24 cellular contexts compared by ENCODE assay signal in genomic region chr20:58018590-58018989, GRCh38.
DNase-seq lines count a peak whose midpoint lies in the region; ATAC-seq, FAIRE-seq and TF ChIP-seq lines count a peak whose summit lies in the region.
"Had no signal": no experiment of that assay in that cellular context is flagged by ENCODE, and none has a peak within 500 bp of the region (broad histone marks: within the 10 kb centered on the region; RNA-seq: fewer than 3 reads in every experiment).

No MANE protein-coding gene starts in this region.

- no peak overlapping the region for H3K4me3 ChIP-seq in SK-N-SH (ENCODE audit: low read depth in 2 of 2, low read length in 1 of 2)
- H3K4me3 ChIP-seq in sigmoid colon: no peak overlapping the region
- H3K4me3 ChIP-seq: right atrium auricular region had no signal

- no peaks in the 10 kb centered on the region for H4K20me1 ChIP-seq in SK-N-SH (ENCODE audit: insufficient read depth)

- H3K4me2 ChIP-seq in SK-N-SH: 0 out of 2 replicates have a peak overlapping the region, but pooled peaks have one; percentile 64

- DNase-seq in SK-N-SH (no peak), chondrocyte (ENCODE audit: low spot score) (no peak), sigmoid colon (no peak), urothelium cell line (ENCODE audit: low spot score) (no peak), natural killer cell (no peak), progenitor cell of endocrine pancreas (ENCODE audit: low spot score, unreplicated experiment) (no peak)
- DNase-seq: 8988T; activated CD4-positive, alpha-beta T cell treated with anti-CD3 and anti-CD28 coated beads for 4 hours; DND-41; foreskin melanocyte; hippocampal formation; NCI-H2081 treated with DMSO at 0.1 percent for 48 hours; NCI-H82; nucleus accumbens; OCI-M1; SHP77 treated with DMSO at 0.1 percent for 48 hours; T-helper 17 cell had no signal

- no peak overlapping the region for H2AFZ ChIP-seq in SK-N-SH (ENCODE audit: low read depth)

- peaks cover 44% of the 10 kb centered on the region for H3K4me1 Mint-ChIP-seq in chondrocyte (ENCODE audit: low read depth)
- no peaks in the 10 kb centered on the region for H3K4me1 Mint-ChIP-seq in natural killer cell
- peaks cover 8% of the 10 kb centered on the region for H3K4me1 Mint-ChIP-seq in progenitor cell of endocrine pancreas (ENCODE audit: low read depth)

- POLR2A ChIA-PET in SK-N-SH (lab: Yijun Ruan, JAX): interaction anchor here (0.6 kb wide), 1 partner anchor 18 kb away, joined by 3 read pairs; no protein-coding TSS in a partner anchor

- H3K36me3 ChIP-seq in SK-N-SH (replicated peaks in 1 of 2; ENCODE audit: control insufficient read depth in 1 of 2, insufficient read depth in 2 of 2, low read length in 1 of 2): no peaks in the 10 kb centered on the region
- H3K36me3 ChIP-seq in sigmoid colon: no peaks in the 10 kb centered on the region
- H3K36me3 ChIP-seq: right atrium auricular region had no signal

- ATAC-seq in SK-N-SH treated with all-trans-retinoic acid at 6 μM for 48 hours (no peak), natural killer cell (no peak), HG03108 (IDR thresholded peaks at IDR 0.05; ENCODE audit: unreplicated experiment) (no peak)
- ATAC-seq: T-helper 17 cell had no signal

- H3K4me1 ChIP-seq in SK-N-SH (ENCODE audit: control insufficient read depth in 1 of 2, insufficient read depth in 2 of 2, low read depth in 1 of 2, low read length in 1 of 2): peaks cover 12 to 40% of the 10 kb centered on the region in 2 experiments; a peak in 3 of 4 replicates
- H3K4me1 ChIP-seq in sigmoid colon: peaks cover 0 to 14% (median 0%) of the 10 kb centered on the region in 4 donors

- TF ChIP-seq CTCF in SK-N-SH (IDR thresholded peaks at IDR 0.05): no peak
- TF ChIP-seq CTCF in chondrocyte (IDR thresholded peaks at IDR 0.05): no peak
- no peak for TF ChIP-seq CTCF in sigmoid colon (IDR thresholded peaks at IDR 0.05)
- no peak for TF ChIP-seq CTCF in natural killer cell (IDR thresholded peaks at IDR 0.05)
- TF ChIP-seq CTCF in progenitor cell of endocrine pancreas (IDR thresholded peaks at IDR 0.05; ENCODE audit: unreplicated experiment): no peak

- peak overlapping the region; percentile 74 for H3K27ac Mint-ChIP-seq in chondrocyte (ENCODE audit: unreplicated experiment)
- H3K27ac Mint-ChIP-seq in natural killer cell: no peak overlapping the region
- H3K27ac Mint-ChIP-seq in progenitor cell of endocrine pancreas: no peak overlapping the region
- H3K27ac Mint-ChIP-seq: activated naive CD4-positive, alpha-beta T cell treated with anti-CD3 and anti-CD28 coated beads, Interleukin-2, amount 50 U/mL, for 24 hours; activated T-cell treated with anti-CD3 and anti-CD28 coated beads, Interleukin-2, amount 50 U/mL, for 72 hours; B cell; T-helper 17 cell had no signal

- intact Hi-C loops in sigmoid colon (cut with DNase I): no loop called here
- intact Hi-C loops in natural killer cell (cut with micrococcal nuclease): no loop called here

- H3K9me3 ChIP-seq in SK-N-SH: no peaks in the 10 kb centered on the region
- no peaks in the 10 kb centered on the region for H3K9me3 ChIP-seq in sigmoid colon

- H3K9me3 Mint-ChIP-seq in chondrocyte (ENCODE audit: low read depth): peaks cover 2% of the 10 kb centered on the region
- H3K9me3 Mint-ChIP-seq in natural killer cell: no peaks in the 10 kb centered on the region
- no peaks in the 10 kb centered on the region for H3K9me3 Mint-ChIP-seq in progenitor cell of endocrine pancreas (ENCODE audit: low read depth)
- H3K9me3 Mint-ChIP-seq: activated naive CD4-positive, alpha-beta T cell treated with anti-CD3 and anti-CD28 coated beads, Interleukin-2, amount 50 U/mL, for 24 hours; activated T-cell treated with anti-CD3 and anti-CD28 coated beads, Interleukin-2, amount 50 U/mL, for 72 hours had no signal

- no peaks in the 10 kb centered on the region for H3K9me2 ChIP-seq in SK-N-SH

- H3K27ac ChIP-seq in SK-N-SH (ENCODE audit: low read depth in 2 of 2, low read length in 1 of 2) (peak overlapping the region in 1 of 2 experiments; percentile 83; a peak in 3 of 4 replicates), sigmoid colon (peak overlapping the region; percentile 41 to 65 (median 56))

- no peaks in the 10 kb centered on the region for H3K79me2 ChIP-seq in SK-N-SH (ENCODE audit: insufficient read depth)

- 83% methylated on average over 6 of the region's 8 CpGs for WGBS in SK-N-SH (ENCODE audit: low lambda C conversion rate)
- whole genome bisulfite sequencing in sigmoid colon, 2 donors: 91 to 94% methylated on average over 8 of the region's 8 CpGs

- H3K27me3 Mint-ChIP-seq in chondrocyte (ENCODE audit: low read depth) (no peaks in the 10 kb centered on the region), natural killer cell (ENCODE audit: low read depth in 2 of 2) (no peaks in the 10 kb centered on the region), progenitor cell of endocrine pancreas (no peaks in the 10 kb centered on the region)

- no peak overlapping the region for H3K4me3 Mint-ChIP-seq in chondrocyte (ENCODE audit: unreplicated experiment)
- H3K4me3 Mint-ChIP-seq in natural killer cell: no peak overlapping the region
- H3K4me3 Mint-ChIP-seq in progenitor cell of endocrine pancreas (ENCODE audit: low read depth): no peak overlapping the region
- H3K4me3 Mint-ChIP-seq: activated naive CD4-positive, alpha-beta T cell treated with anti-CD3 and anti-CD28 coated beads, Interleukin-2, amount 50 U/mL, for 24 hours; activated T-cell treated with anti-CD3 and anti-CD28 coated beads, Interleukin-2, amount 50 U/mL, for 72 hours; B cell; T-helper 17 cell had no signal

- TF ChIP-seq EP300 in SK-N-SH (IDR thresholded peaks at IDR 0.05; ENCODE audit: borderline replicate concordance in 1 of 2, low read depth in 1 of 2, low read length in 1 of 2) (no peak), sigmoid colon (IDR thresholded peaks at IDR 0.05) (no peak)

- H3K27me3 ChIP-seq in SK-N-SH (ENCODE audit: insufficient read depth) (no peaks in the 10 kb centered on the region), sigmoid colon (no peaks in the 10 kb centered on the region)
- H3K27me3 ChIP-seq: right atrium auricular region had no signal

- peak; percentile 67 for FAIRE-seq in urothelium cell line (lab: Jason Lieb, UNC)
- FAIRE-seq: GM12892 had no signal

- TF ChIP-seq POLR2A in sigmoid colon (IDR thresholded peaks at IDR 0.05): no peak

- no peak for TF ChIP-seq RAD21 in SK-N-SH (IDR thresholded peaks at IDR 0.05; ENCODE audit: low read length)

- H3K9ac ChIP-seq in SK-N-SH: no peak overlapping the region

- H3K36me3 Mint-ChIP-seq in chondrocyte (ENCODE audit: low read depth) (no peaks in the 10 kb centered on the region), natural killer cell (no peaks in the 10 kb centered on the region), progenitor cell of endocrine pancreas (ENCODE audit: insufficient read depth) (no peaks in the 10 kb centered on the region)
- H3K36me3 Mint-ChIP-seq: activated naive CD4-positive, alpha-beta T cell treated with anti-CD3 and anti-CD28 coated beads, Interleukin-2, amount 50 U/mL, for 24 hours had no signal

- peaks cover 12% of the 10 kb centered on the region for H3F3A ChIP-seq in SK-N-SH (replicated peaks; ENCODE audit: insufficient read depth)

- CTCF ChIA-PET in SK-N-SH (lab: Yijun Ruan, JAX): interaction anchor here (1.0 kb wide), 1 partner anchor 68 kb away, joined by 3 read pairs; no protein-coding TSS in a partner anchor

TF ChIP-seq in SK-N-SH, 30 proteins besides CTCF, POLR2A, EP300 and RAD21:
- TF ChIP-seq GATA2 (CRISPR knock-in tag; IDR thresholded peaks at IDR 0.05) (no peak), JUND (IDR thresholded peaks at IDR 0.05) (no peak), RCOR1 (IDR thresholded peaks at IDR 0.05; ENCODE audit: low read length) (no peak), USF1 (IDR thresholded peaks at IDR 0.05; ENCODE audit: borderline replicate concordance, low read depth) (no peak)

TF ChIP-seq in SK-N-SH treated with all-trans-retinoic acid at 6 μM for 48 hours, 23 proteins besides CTCF, POLR2A, EP300 and RAD21:
- TF ChIP-seq CSDC2 (CRISPR knock-in tag; IDR thresholded peaks at IDR 0.05) (no peak), ARNTL (CRISPR knock-in tag; IDR thresholded peaks at IDR 0.05; ENCODE audit: borderline replicate concordance, low read depth) (no peak), SNAI2 (CRISPR knock-in tag; IDR thresholded peaks at IDR 0.05) (no peak), TCF4 (CRISPR knock-in tag; IDR thresholded peaks at IDR 0.05; ENCODE audit: borderline replicate concordance) (no peak), GLIS3 (CRISPR knock-in tag; IDR thresholded peaks at IDR 0.05) (no peak), BACH2 (CRISPR knock-in tag; IDR thresholded peaks at IDR 0.05; ENCODE audit: borderline replicate concordance) (no peak), CSRNP3 (CRISPR knock-in tag; IDR thresholded peaks at IDR 0.05) (no peak), ZNF70 (CRISPR knock-in tag; IDR thresholded peaks at IDR 0.05) (no peak), ZFP3 (CRISPR knock-in tag; IDR thresholded peaks at IDR 0.05) (no peak)
